8 cellular contexts compared by ENCODE assay signal in genomic region chr17:44007346-44008204, GRCh38. TPM values are rescaled to one million over a fixed set of nuclear protein-coding genes. Genes with fewer than 3 reads are reported as not detected.
DNase-seq lines count a peak whose midpoint lies in the region; ATAC-seq and TF ChIP-seq lines count a peak whose summit lies in the region.

No MANE protein-coding gene starts in this region.

- peak overlapping the region; percentile 98 for H2AFZ ChIP-seq in KMS-11 (ENCODE audit: low read depth)

- intact Hi-C loops in mucosa of descending colon (cut with DNase I, micrococcal nuclease), result no loop called here

- in situ Hi-C loops in GM13977 (cut with MboI; ENCODE audit: low pct_unique_long_range_greater_than_20kb, low sequenced_read_pairs, unreplicated experiment), result no loop called here

- DNase-seq in EH (ENCODE audit: low read depth) (peak; percentile 54), coronary artery (ENCODE audit: low spot score) (no peak), mucosa of descending colon (peak; percentile 40 to 75 (median 56)), D341Med (ENCODE audit: low spot score) (no peak), GM13977 (ENCODE audit: low spot score) (no peak)

- no peaks in the 10 kb centered on the region for H3K9me3 ChIP-seq in mucosa of descending colon

- H3K4me1 ChIP-seq in KMS-11 (ENCODE audit: low read depth, poor library complexity, severe bottlenecking), result peaks cover 28% of the 10 kb centered on the region
- H3K4me1 ChIP-seq in mucosa of descending colon (ENCODE audit: low read depth), result peaks cover 36% of the 10 kb centered on the region

- ATAC-seq in mucosa of descending colon (no peak), HG03175 (IDR thresholded peaks at IDR 0.05; ENCODE audit: unreplicated experiment) (no peak), HG02885 (IDR thresholded peaks at IDR 0.05; ENCODE audit: poor library complexity, unreplicated experiment) (no peak)

- no peaks in the 10 kb centered on the region for H3K36me3 ChIP-seq in KMS-11 (ENCODE audit: insufficient read depth)
- H3K36me3 ChIP-seq in mucosa of descending colon (ENCODE audit: low read depth), result no peaks in the 10 kb centered on the region

- H4K20me1 ChIP-seq in KMS-11 (ENCODE audit: insufficient read depth), result no peaks in the 10 kb centered on the region

- no peak overlapping the region for H3K4me3 ChIP-seq in KMS-11 (IDR thresholded peaks at IDR 0.05; ENCODE audit: insufficient read depth, low read depth, low read length)
- peak overlapping the region; percentile 72 for H3K4me3 ChIP-seq in coronary artery
- no peak overlapping the region for H3K4me3 ChIP-seq in mucosa of descending colon

- H3K27ac ChIP-seq in KMS-11 (no peak overlapping the region), coronary artery (peak overlapping the region in 1 of 2 donors; percentile 66)

- H3K79me2 ChIP-seq in KMS-11 (ENCODE audit: insufficient read depth, low read depth), result no peaks in the 10 kb centered on the region

- peak overlapping the region; percentile 97 for H3K4me2 ChIP-seq in KMS-11

- 0 out of 2 replicates have a peak, but pooled peaks have one; percentile 5 for TF ChIP-seq CTCF in KMS-11 (conservative IDR thresholded peaks at IDR 0.05; ENCODE audit: low read depth, low read length)
- no peak for TF ChIP-seq CTCF in coronary artery (IDR thresholded peaks at IDR 0.05)
- no peak for TF ChIP-seq CTCF in mucosa of descending colon (IDR thresholded peaks at IDR 0.05)
- TF ChIP-seq CTCF in GM13977 (IDR thresholded peaks at IDR 0.05; ENCODE audit: extremely low read depth, insufficient read depth, missing control alignments), result no peak

- peaks cover 9% of the 10 kb centered on the region for H3K27me3 ChIP-seq in KMS-11 (ENCODE audit: insufficient read depth, low read depth)

- H3K9ac ChIP-seq in KMS-11, result peak overlapping the region; percentile 25; the same call in 1 of the 2 replicates

RNA-seq across cellular contexts. Expression of gene NAGS, which starts 3.2 kb away (rescaled TPM):
- total RNA-seq in mucosa of descending colon, result 10 to 100 TPM in 1 of 3 donors, 1 to 10 TPM in 2; 6.1 to 21.4 (median 7.0) TPM

RNA-seq across cellular contexts. Expression of gene TMEM101, which starts 7.2 kb away (rescaled TPM):
- total RNA-seq in mucosa of descending colon, result 10 to 100 TPM; 23.0 to 27.7 (median 23.8) TPM

RNA-seq across cellular contexts. Expression of gene PYY, which starts 53.8 kb away (rescaled TPM):
- total RNA-seq in mucosa of descending colon, result 100 to 1,000 TPM in 1 of 3 donors, 10 to 100 TPM in 2; 22.0 to 141 (median 55.4) TPM

RNA-seq across cellular contexts. Expression of gene LSM12, which starts 58.9 kb away (rescaled TPM):
- 10 to 100 TPM; 45.1 to 63.5 (median 48.2) TPM for total RNA-seq in mucosa of descending colon

Comparison
In these comparisons a context has a peak if more than half of its experiments do, and no peak if none do; other contexts are left out.
1. DNase-seq: peak in EH (single experiment) and mucosa of descending colon (3 of 3); none in coronary artery (single experiment), D341Med (single experiment) and GM13977 (single experiment).